In genomic region chr2:109185801-109186570, GRCh38 we compare ENCODE assay signal across 14 cellular contexts. TPM values are rescaled to one million over a fixed set of nuclear protein-coding genes. Genes with fewer than 3 reads are reported as not detected.
DNase-seq lines count a peak whose midpoint lies in the region; ATAC-seq, FAIRE-seq and TF ChIP-seq lines count a peak whose summit lies in the region.
"Had no signal": no experiment of that assay in that cellular context is flagged by ENCODE, and none has a peak within 500 bp of the region (broad histone marks: within the 10 kb centered on the region; RNA-seq: fewer than 3 reads in every experiment).

No MANE protein-coding gene starts in this region.

- intact Hi-C loops in K562 (cut with micrococcal nuclease) = no loop called here
- intact Hi-C loops in natural killer cell (cut with micrococcal nuclease) = no loop called here

- H3K36me3 ChIP-seq in BJ (ENCODE audit: control insufficient read depth, insufficient read depth, low read length) = no peaks in the 10 kb centered on the region; the same call in 1 of the 2 replicates
- H3K36me3 ChIP-seq in K562 (ENCODE audit: control insufficient read depth, insufficient read depth, low read length) = no peaks in the 10 kb centered on the region
- H3K36me3 ChIP-seq: WERI-Rb-1 had no signal

- H3K4me1 Mint-ChIP-seq in natural killer cell = peaks cover 0 to 4% of the 10 kb centered on the region in 2 donors
- H3K4me1 Mint-ChIP-seq: CD4-positive, alpha-beta memory T cell had no signal

- no peak for TF ChIP-seq POLR2A in K562 (conservative IDR thresholded peaks at IDR 0.05)

- H3K4me2 ChIP-seq in K562 (ENCODE audit: insufficient read depth, low read length) = no peak overlapping the region

- ATAC-seq in K562 (no peak), GM19324 (IDR thresholded peaks at IDR 0.05; ENCODE audit: low FRiP score, unreplicated experiment) (no peak), HG03378 (IDR thresholded peaks at IDR 0.05; ENCODE audit: unreplicated experiment) (no peak), natural killer cell (no peak)
- ATAC-seq: naive thymus-derived CD4-positive, alpha-beta T cell had no signal

- H3K9me1 ChIP-seq in K562 (ENCODE audit: control insufficient read depth, insufficient read depth, low read length) = no peaks in the 10 kb centered on the region

- H3K4me1 ChIP-seq in K562 (replicated peaks in 1 of 2; ENCODE audit: control insufficient read depth in 2 of 2, insufficient read depth in 2 of 2, low read length in 2 of 2) = no peaks in the 10 kb centered on the region

- H3K4me3 Mint-ChIP-seq in natural killer cell = no peak overlapping the region
- H3K4me3 Mint-ChIP-seq: CD4-positive, alpha-beta memory T cell; naive thymus-derived CD4-positive, alpha-beta T cell had no signal

- H3K27me3 ChIP-seq in BJ (ENCODE audit: control insufficient read depth, insufficient read depth, low read length) (no peaks in the 10 kb centered on the region), K562 (ENCODE audit: control insufficient read depth in 2 of 2, insufficient read depth in 2 of 2, low read length in 2 of 2) (peaks cover 18 to 55% of the 10 kb centered on the region in 2 experiments; a peak in 3 of 5 replicates)

- no peak overlapping the region for H2AFZ ChIP-seq in K562 (ENCODE audit: low read depth, low read length)

- H3K79me2 ChIP-seq in K562 (ENCODE audit: control insufficient read depth, insufficient read depth, low read length) = no peaks in the 10 kb centered on the region

- TF ChIP-seq EP300 in K562 (IDR thresholded peaks at IDR 0.05; ENCODE audit: low read length) = no peak

- no peaks in the 10 kb centered on the region for H3K9me3 Mint-ChIP-seq in natural killer cell

- peaks cover 0 to 30% of the 10 kb centered on the region in 2 donors for H3K27me3 Mint-ChIP-seq in natural killer cell (ENCODE audit: low read depth in 2 of 2)

- H3K4me3 ChIP-seq in BJ (ENCODE audit: low read depth, low read length) (no peak overlapping the region), K562 (no peak overlapping the region), retinal pigment epithelial cell (ENCODE audit: low read length) (no peak overlapping the region)

- TF ChIP-seq RAD21 in K562 (CRISPR knock-in tag; conservative IDR thresholded peaks at IDR 0.05 in 1 of 2, IDR thresholded peaks at IDR 0.05 in 1 of 2) = no peak

- no peak for FAIRE-seq in K562 (lab: Jason Lieb, UNC)

- TF ChIP-seq CTCF in BJ (IDR thresholded peaks at IDR 0.05; ENCODE audit: insufficient read depth, low read depth, low read length) (no peak), K562 (IDR thresholded peaks at IDR 0.05 in 2 of 3, conservative IDR thresholded peaks at IDR 0.05 in 1 of 3; ENCODE audit: insufficient read depth in 2 of 3, low read depth in 1 of 3, low read length in 3 of 3) (no peak), retinal pigment epithelial cell (conservative IDR thresholded peaks at IDR 0.05; ENCODE audit: low read depth, low read length) (no peak), natural killer cell (IDR thresholded peaks at IDR 0.05) (no peak)

- peak; percentile 67 for DNase-seq in BJ (ENCODE audit: low read depth)
- DNase-seq in K562 (ENCODE audit: extremely low read depth in 1 of 4, low spot score in 3 of 4) = no peak
- peak; percentile 93 for DNase-seq in hepatic stellate cell (ENCODE audit: low spot score)
- peak; percentile 64 for DNase-seq in retinal pigment epithelial cell (ENCODE audit: low read depth)
- no peak for DNase-seq in NCI-H2227 (lab: John Stamatoyannopoulos, UW; ENCODE audit: unreplicated experiment)
- no peak for DNase-seq in natural killer cell
- DNase-seq: activated gamma-delta T cell treated with Interleukin-2 at 50 U/mL for 16 hours; CD4-positive, alpha-beta memory T cell; erythroblast; naive thymus-derived CD4-positive, alpha-beta T cell; NCI-H1105; WERI-Rb-1 had no signal

- H4K20me1 ChIP-seq in K562 (replicated peaks; ENCODE audit: control insufficient read depth, insufficient read depth, low read length) = 0 out of 2 replicates have a peak, but pooled peaks cover 4% of the 10 kb centered on the region

- H3K27ac Mint-ChIP-seq in natural killer cell = no peak overlapping the region
- H3K27ac Mint-ChIP-seq: CD4-positive, alpha-beta memory T cell had no signal

- in situ Hi-C loops in K562 (cut with MboI) = no loop called here

- no peaks in the 10 kb centered on the region for H3K9me3 ChIP-seq in K562 (replicated peaks; ENCODE audit: control insufficient read depth, insufficient read depth, low read depth, low read length)

- BruUV-seq in K562 (replicated peaks; lab: Mats Ljungman, UMichigan) = no TSS peak

- CTCF ChIA-PET in BJ (lab: Yijun Ruan, JAX) = interaction anchor here (0.7 to 2.2 kb wide), 5 partner anchors 8 to 324 kb away, joined by 3 to 5 read pairs (median 4); no protein-coding TSS in a partner anchor
- CTCF ChIA-PET in K562 (lab: Yijun Ruan, JAX; ENCODE audit: low intra/inter-chr PET ratio) = no interaction called here

- H3K36me3 Mint-ChIP-seq in natural killer cell = no peaks in the 10 kb centered on the region
- H3K36me3 Mint-ChIP-seq: CD4-positive, alpha-beta memory T cell had no signal

- H3K9ac ChIP-seq in K562 (ENCODE audit: insufficient read depth in 1 of 2, low read depth in 2 of 2, low read length in 2 of 2) = no peak overlapping the region

- under 1% methylated on average over 15 of the region's 16 CpGs for WGBS in K562 (ENCODE audit: insufficient coverage, low coverage, missing lambda C conversion rate)

- H3K27ac ChIP-seq in K562 (ENCODE audit: extremely low read depth, low read depth, low read length) = no peak overlapping the region
- H3K27ac ChIP-seq: WERI-Rb-1 had no signal

- POLR2A ChIA-PET in BJ (lab: Charles Lee) = no interaction called here
- POLR2A ChIA-PET in K562 (lab: Yijun Ruan, JAX) = no interaction called here

TF ChIP-seq in K562, 482 proteins besides CTCF, POLR2A, EP300 and RAD21:
- TF ChIP-seq, protein P1, sequence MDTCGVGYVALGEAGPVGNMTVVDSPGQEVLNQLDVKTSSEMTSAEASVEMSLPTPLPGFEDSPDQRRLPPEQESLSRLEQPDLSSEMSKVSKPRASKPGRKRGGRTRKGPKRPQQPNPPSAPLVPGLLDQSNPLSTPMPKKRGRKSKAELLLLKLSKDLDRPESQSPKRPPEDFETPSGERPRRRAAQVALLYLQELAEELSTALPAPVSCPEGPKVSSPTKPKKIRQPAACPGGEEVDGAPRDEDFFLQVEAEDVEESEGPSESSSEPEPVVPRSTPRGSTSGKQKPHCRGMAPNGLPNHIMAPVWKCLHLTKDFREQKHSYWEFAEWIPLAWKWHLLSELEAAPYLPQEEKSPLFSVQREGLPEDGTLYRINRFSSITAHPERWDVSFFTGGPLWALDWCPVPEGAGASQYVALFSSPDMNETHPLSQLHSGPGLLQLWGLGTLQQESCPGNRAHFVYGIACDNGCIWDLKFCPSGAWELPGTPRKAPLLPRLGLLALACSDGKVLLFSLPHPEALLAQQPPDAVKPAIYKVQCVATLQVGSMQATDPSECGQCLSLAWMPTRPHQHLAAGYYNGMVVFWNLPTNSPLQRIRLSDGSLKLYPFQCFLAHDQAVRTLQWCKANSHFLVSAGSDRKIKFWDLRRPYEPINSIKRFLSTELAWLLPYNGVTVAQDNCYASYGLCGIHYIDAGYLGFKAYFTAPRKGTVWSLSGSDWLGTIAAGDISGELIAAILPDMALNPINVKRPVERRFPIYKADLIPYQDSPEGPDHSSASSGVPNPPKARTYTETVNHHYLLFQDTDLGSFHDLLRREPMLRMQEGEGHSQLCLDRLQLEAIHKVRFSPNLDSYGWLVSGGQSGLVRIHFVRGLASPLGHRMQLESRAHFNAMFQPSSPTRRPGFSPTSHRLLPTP (IDR thresholded peaks at IDR 0.05; ENCODE audit: borderline replicate concordance, extremely low read depth, insufficient read length) = no peak
- TF ChIP-seq ZFX (CRISPR knock-in tag; IDR thresholded peaks at IDR 0.05) = no peak
- peak; percentile 15 for TF ChIP-seq RBM25 (IDR thresholded peaks at IDR 0.05; ENCODE audit: low read depth, low read length, severe bottlenecking)

RNA-seq across cellular contexts. Expression of gene SH3RF3, which starts 57.0 kb away (rescaled TPM):
- 3.2 and 3.6 TPM in 2 replicates for polyA plus RNA-seq in BJ (2011; rRNA removed)
- polyA minus RNA-seq in BJ (2011; rRNA and poly(A)+ RNA removed) = 7.8 and 8.6 TPM in 2 replicates
- not detected in 2 replicates for total RNA-seq in K562 (2011; cell fraction: chromatin; rRNA removed; ENCODE audit: low replicate concordance)
- not detected in 2 replicates for total RNA-seq in K562 (2011; cell fraction: nucleolus; rRNA removed)
- total RNA-seq in K562 (2011; cell fraction: nucleoplasm; rRNA removed) = not detected in 2 replicates
- total RNA-seq in K562 (2014; rRNA removed) = not detected in 2 replicates
- not detected in 2 replicates for total RNA-seq in K562 (2014; rRNA removed; fragmentation: Illumina TruSeq; extraction: Trizol)
- not detected in 2 replicates for total RNA-seq in K562 (2015; rRNA removed; fragmentation: Illumina TruSeq; extraction: Trizol)
- total RNA-seq in K562 (2021) = 0.02 TPM in 2 replicates
- polyA plus RNA-seq in K562 (2011; rRNA removed) = not detected in 2 replicates
- polyA plus RNA-seq in K562 (2011; cell fraction: cytosol; rRNA removed) = not detected in 2 replicates
- polyA plus RNA-seq in K562 (2011; cell fraction: nucleus; rRNA removed) = not detected in 2 replicates
- 0.28 TPM in 1 of 2 replicates, not detected in the other for polyA plus RNA-seq in K562 (2012)
- polyA plus RNA-seq in K562 (2014; fragmentation: Illumina TruSeq; extraction: Trizol) = not detected in 2 replicates
- polyA plus RNA-seq in K562 (2014; fragmentation: Nextera tagmentation; extraction: Ambion mirVana) = not detected
- polyA plus RNA-seq in K562 (2014; rRNA removed) = not detected in 2 replicates
- not detected in 2 replicates for polyA minus RNA-seq in K562 (2011; rRNA and poly(A)+ RNA removed)
- polyA minus RNA-seq in K562 (2011; cell fraction: cytosol; rRNA and poly(A)+ RNA removed) = not detected in 2 replicates
- polyA minus RNA-seq in K562 (2011; cell fraction: nucleus; rRNA and poly(A)+ RNA removed) = not detected in 2 replicates
- under 1 TPM; 0.23 to 0.61 (median 0.34) TPM for total RNA-seq in natural killer cell

Comparison
In these comparisons a context has a peak if more than half of its experiments do, and no peak if none do; other contexts are left out.
1. DNase-seq: peak in BJ (single experiment), hepatic stellate cell (single experiment) and retinal pigment epithelial cell (single experiment); none in K562 (0 of 4), NCI-H2227 (single experiment) and natural killer cell (single experiment).